In genomic region chr1:54342764-54343687, GRCh38 we compare ENCODE assay signal across 2 cellular contexts.
TF ChIP-seq lines count a peak whose summit lies in the region.

No MANE protein-coding gene starts in this region.

TF ChIP-seq in GM23338, 12 proteins besides CTCF, POLR2A, EP300 and RAD21 (continued from another document):
- no peak for TF ChIP-seq ETS1 (IDR thresholded peaks at IDR 0.05)
- TF ChIP-seq JUNB (IDR thresholded peaks at IDR 0.05; ENCODE audit: unreplicated experiment), result no peak
- TF ChIP-seq POLR2AphosphoS5 (IDR thresholded peaks at IDR 0.05; ENCODE audit: low read depth), result no peak
- no peak for TF ChIP-seq STAT1 (IDR thresholded peaks at IDR 0.05; ENCODE audit: unreplicated experiment)
TF ChIP-seq in GM23338: peak in this region for 0.

TF ChIP-seq in H1, 55 proteins besides CTCF, POLR2A, EP300 and RAD21 (continued from another document):
- TF ChIP-seq RFX5 (IDR thresholded peaks at IDR 0.05; ENCODE audit: borderline replicate concordance, low read depth, low read length) (no peak), CHD7 (IDR thresholded peaks at IDR 0.05; ENCODE audit: insufficient replicate concordance, low read length) (no peak), TEAD4 (IDR thresholded peaks at IDR 0.05; ENCODE audit: low read depth, low read length) (no peak), HDAC2 (IDR thresholded peaks at IDR 0.05; ENCODE audit: borderline replicate concordance in 1 of 2, low read depth in 2 of 2, low read length in 2 of 2) (no peak), ASH2L (IDR thresholded peaks at IDR 0.05; ENCODE audit: low read length) (no peak), JUND (IDR thresholded peaks at IDR 0.05; ENCODE audit: low read length) (no peak), CREB1 (IDR thresholded peaks at IDR 0.05) (no peak), NANOG (IDR thresholded peaks at IDR 0.05; ENCODE audit: insufficient read depth, low read depth, low read length, poor library complexity, severe bottlenecking) (no peak), FOSL1 (IDR thresholded peaks at IDR 0.05; ENCODE audit: insufficient read depth, low read depth, low read length) (no peak), TBP (IDR thresholded peaks at IDR 0.05; ENCODE audit: low read depth, low read length) (no peak)
TF ChIP-seq in H1: peak in this region for 0.
